ENCODE assay signal across 16 cellular contexts in genomic region chr7:87001214-87001613, GRCh38. TPM values are rescaled to one million over a fixed set of nuclear protein-coding genes. Genes with fewer than 3 reads are reported as not detected.
DNase-seq lines count a peak whose midpoint lies in the region; ATAC-seq and TF ChIP-seq lines count a peak whose summit lies in the region.
"Had no signal": no experiment of that assay in that cellular context is flagged by ENCODE, and none has a peak within 500 bp of the region (broad histone marks: within the 10 kb centered on the region; RNA-seq: fewer than 3 reads in every experiment).

No MANE protein-coding gene starts in this region.

- H3K4me1 ChIP-seq in ascending aorta: peaks cover 0 to 10% of the 10 kb centered on the region in 2 donors

- peak; percentile 49 for DNase-seq in DMS 273 (lab: John Stamatoyannopoulos, UW; ENCODE audit: unreplicated experiment)
- DNase-seq in DMS 273 treated with DMSO at 0.1 percent for 48 hours (lab: John Stamatoyannopoulos, UW): no peak
- no peak for DNase-seq in ascending aorta (ENCODE audit: low spot score in 2 of 2)
- DNase-seq in fibroblast of the aortic adventitia (ENCODE audit: low read depth): peak; percentile 34
- DNase-seq in lower leg skin (ENCODE audit: low spot score in 2 of 2): no peak
- no peak for DNase-seq in activated CD4-positive, CD25-positive, alpha-beta regulatory T cell (lab: John Stamatoyannopoulos, UW)
- DNase-seq: activated B cell treated with CpG ODN at 0.5 μM for 24 hours; activated naive CD4-positive, alpha-beta T cell treated with Interleukin-2 at 50 U/mL for 16 hours; CD8-positive, alpha-beta memory T cell; naive thymus-derived CD4-positive, alpha-beta T cell; NCI-H1436 treated with DMSO at 0.1 percent for 48 hours; NCI-H510A treated with DMSO at 0.1 percent for 48 hours; transverse colon had no signal

- H3K4me3 ChIP-seq in ascending aorta (no peak overlapping the region), fibroblast of the aortic adventitia (ENCODE audit: low read depth, low read length) (no peak overlapping the region), lower leg skin (ENCODE audit: low read depth, poor library complexity, severe bottlenecking) (no peak overlapping the region)
- H3K4me3 ChIP-seq: transverse colon had no signal

- no peaks in the 10 kb centered on the region for H3K27me3 ChIP-seq in ascending aorta
- H3K27me3 ChIP-seq: transverse colon had no signal

- no peaks in the 10 kb centered on the region for H3K9me3 ChIP-seq in ascending aorta
- H3K9me3 ChIP-seq: transverse colon had no signal

- intact Hi-C loops in ascending aorta (cut with DNase I) (no loop called here), lower leg skin (cut with DNase I; ENCODE audit: low total_unique reads) (no loop called here)

- no peak for ATAC-seq in HG03442 (IDR thresholded peaks at IDR 0.05; ENCODE audit: unreplicated experiment)
- ATAC-seq: naive thymus-derived CD4-positive, alpha-beta T cell had no signal

- H3K27ac ChIP-seq in ascending aorta (peak overlapping the region; percentile 16 to 38), temporal lobe (ENCODE audit: low read depth, low read length) (peak overlapping the region; percentile 5)
- H3K27ac ChIP-seq: 22Rv1, transverse colon had no signal

- TF ChIP-seq CTCF in ascending aorta (IDR thresholded peaks at IDR 0.05) (no peak), fibroblast of the aortic adventitia (IDR thresholded peaks at IDR 0.05; ENCODE audit: insufficient read depth, low read length) (no peak), lower leg skin (IDR thresholded peaks at IDR 0.05) (no peak)

- TF ChIP-seq POLR2A in lower leg skin (IDR thresholded peaks at IDR 0.05): no peak

- 46 to 65% methylated on average over 2 of the region's 2 CpGs for WGBS in lower leg skin, 2 donors

- H3K36me3 ChIP-seq in ascending aorta: no peaks in the 10 kb centered on the region
- H3K36me3 ChIP-seq: transverse colon had no signal

RNA-seq across cellular contexts. Expression of gene ELAPOR2, which starts 58.2 kb away (rescaled TPM):
- total RNA-seq in ascending aorta: 1.1 TPM
- 4.2 and 14.7 TPM in 2 replicates for total RNA-seq in fibroblast of the aortic adventitia (ENCODE audit: low replicate concordance)
- 22.4 TPM for total RNA-seq in temporal lobe
- 10 to 100 TPM in 1 of 4 donors, 1 to 10 TPM in 3; 2.4 to 11.0 (median 6.1) TPM for total RNA-seq in lower leg skin

Comparison
In these comparisons a context has a peak if more than half of its experiments do, and no peak if none do; other contexts are left out.
1. DNase-seq: peak in DMS 273 (single experiment) and fibroblast of the aortic adventitia (single experiment); none in DMS 273 treated with DMSO at 0.1 percent for 48 hours (single experiment), ascending aorta (0 of 2), lower leg skin (0 of 2) and activated CD4-positive, CD25-positive, alpha-beta regulatory T cell (0 of 4).